In the genomic region with DNA sequence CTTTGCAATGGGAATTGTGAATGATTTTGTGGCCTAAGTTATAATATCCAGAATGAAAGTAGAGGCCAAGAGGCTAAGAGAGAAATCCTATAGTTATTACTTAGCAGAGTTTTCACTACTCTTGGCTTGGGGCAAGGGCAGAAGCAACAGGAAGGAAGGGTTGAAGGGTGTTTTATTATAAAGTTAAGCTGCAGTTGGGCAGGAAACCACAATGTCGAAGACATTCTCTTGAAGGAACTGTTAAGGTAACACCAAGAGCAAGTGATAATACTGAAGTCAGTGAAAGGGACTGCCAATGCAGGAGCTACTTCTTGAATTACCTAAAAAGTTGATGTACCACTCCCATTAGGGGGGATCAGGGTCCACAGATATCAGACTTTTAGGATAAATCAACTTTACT, we compare ENCODE assay signal across 1 cellular context.
TF ChIP-seq lines count a peak whose summit lies in the region.

No MANE protein-coding gene starts in this region.

TF ChIP-seq in GM23338, 12 proteins besides CTCF, POLR2A, EP300 and RAD21 (continued from another document):
- TF ChIP-seq, protein P1, sequence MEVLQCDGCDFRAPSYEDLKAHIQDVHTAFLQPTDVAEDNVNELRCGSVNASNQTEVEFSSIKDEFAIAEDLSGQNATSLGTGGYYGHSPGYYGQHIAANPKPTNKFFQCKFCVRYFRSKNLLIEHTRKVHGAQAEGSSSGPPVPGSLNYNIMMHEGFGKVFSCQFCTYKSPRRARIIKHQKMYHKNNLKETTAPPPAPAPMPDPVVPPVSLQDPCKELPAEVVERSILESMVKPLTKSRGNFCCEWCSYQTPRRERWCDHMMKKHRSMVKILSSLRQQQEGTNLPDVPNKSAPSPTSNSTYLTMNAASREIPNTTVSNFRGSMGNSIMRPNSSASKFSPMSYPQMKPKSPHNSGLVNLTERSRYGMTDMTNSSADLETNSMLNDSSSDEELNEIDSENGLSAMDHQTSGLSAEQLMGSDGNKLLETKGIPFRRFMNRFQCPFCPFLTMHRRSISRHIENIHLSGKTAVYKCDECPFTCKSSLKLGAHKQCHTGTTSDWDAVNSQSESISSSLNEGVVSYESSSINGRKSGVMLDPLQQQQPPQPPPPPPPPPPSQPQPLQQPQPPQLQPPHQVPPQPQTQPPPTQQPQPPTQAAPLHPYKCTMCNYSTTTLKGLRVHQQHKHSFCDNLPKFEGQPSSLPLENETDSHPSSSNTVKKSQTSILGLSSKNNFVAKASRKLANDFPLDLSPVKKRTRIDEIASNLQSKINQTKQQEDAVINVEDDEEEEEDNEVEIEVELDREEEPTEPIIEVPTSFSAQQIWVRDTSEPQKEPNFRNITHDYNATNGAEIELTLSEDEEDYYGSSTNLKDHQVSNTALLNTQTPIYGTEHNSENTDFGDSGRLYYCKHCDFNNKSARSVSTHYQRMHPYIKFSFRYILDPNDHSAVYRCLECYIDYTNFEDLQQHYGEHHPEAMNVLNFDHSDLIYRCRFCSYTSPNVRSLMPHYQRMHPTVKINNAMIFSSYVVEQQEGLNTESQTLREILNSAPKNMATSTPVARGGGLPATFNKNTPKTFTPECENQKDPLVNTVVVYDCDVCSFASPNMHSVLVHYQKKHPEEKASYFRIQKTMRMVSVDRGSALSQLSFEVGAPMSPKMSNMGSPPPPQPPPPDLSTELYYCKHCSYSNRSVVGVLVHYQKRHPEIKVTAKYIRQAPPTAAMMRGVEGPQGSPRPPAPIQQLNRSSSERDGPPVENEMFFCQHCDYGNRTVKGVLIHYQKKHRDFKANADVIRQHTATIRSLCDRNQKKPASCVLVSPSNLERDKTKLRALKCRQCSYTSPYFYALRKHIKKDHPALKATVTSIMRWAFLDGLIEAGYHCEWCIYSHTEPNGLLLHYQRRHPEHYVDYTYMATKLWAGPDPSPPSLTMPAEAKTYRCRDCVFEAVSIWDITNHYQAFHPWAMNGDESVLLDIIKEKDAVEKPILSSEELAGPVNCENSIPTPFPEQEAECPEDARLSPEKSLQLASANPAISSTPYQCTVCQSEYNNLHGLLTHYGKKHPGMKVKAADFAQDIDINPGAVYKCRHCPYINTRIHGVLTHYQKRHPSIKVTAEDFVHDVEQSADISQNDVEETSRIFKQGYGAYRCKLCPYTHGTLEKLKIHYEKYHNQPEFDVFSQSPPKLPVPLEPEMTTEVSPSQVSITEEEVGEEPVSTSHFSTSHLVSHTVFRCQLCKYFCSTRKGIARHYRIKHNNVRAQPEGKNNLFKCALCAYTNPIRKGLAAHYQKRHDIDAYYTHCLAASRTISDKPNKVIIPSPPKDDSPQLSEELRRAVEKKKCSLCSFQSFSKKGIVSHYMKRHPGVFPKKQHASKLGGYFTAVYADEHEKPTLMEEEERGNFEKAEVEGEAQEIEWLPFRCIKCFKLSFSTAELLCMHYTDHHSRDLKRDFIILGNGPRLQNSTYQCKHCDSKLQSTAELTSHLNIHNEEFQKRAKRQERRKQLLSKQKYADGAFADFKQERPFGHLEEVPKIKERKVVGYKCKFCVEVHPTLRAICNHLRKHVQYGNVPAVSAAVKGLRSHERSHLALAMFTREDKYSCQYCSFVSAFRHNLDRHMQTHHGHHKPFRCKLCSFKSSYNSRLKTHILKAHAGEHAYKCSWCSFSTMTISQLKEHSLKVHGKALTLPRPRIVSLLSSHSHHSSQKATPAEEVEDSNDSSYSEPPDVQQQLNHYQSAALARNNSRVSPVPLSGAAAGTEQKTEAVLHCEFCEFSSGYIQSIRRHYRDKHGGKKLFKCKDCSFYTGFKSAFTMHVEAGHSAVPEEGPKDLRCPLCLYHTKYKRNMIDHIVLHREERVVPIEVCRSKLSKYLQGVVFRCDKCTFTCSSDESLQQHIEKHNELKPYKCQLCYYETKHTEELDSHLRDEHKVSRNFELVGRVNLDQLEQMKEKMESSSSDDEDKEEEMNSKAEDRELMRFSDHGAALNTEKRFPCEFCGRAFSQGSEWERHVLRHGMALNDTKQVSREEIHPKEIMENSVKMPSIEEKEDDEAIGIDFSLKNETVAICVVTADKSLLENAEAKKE (CRISPR knock-in tag; IDR thresholded peaks at IDR 0.05) = no peak
- TF ChIP-seq STAT1 (IDR thresholded peaks at IDR 0.05; ENCODE audit: unreplicated experiment) = no peak
